Comparison of ENCODE assay signal across 12 cellular contexts in the genomic region with DNA sequence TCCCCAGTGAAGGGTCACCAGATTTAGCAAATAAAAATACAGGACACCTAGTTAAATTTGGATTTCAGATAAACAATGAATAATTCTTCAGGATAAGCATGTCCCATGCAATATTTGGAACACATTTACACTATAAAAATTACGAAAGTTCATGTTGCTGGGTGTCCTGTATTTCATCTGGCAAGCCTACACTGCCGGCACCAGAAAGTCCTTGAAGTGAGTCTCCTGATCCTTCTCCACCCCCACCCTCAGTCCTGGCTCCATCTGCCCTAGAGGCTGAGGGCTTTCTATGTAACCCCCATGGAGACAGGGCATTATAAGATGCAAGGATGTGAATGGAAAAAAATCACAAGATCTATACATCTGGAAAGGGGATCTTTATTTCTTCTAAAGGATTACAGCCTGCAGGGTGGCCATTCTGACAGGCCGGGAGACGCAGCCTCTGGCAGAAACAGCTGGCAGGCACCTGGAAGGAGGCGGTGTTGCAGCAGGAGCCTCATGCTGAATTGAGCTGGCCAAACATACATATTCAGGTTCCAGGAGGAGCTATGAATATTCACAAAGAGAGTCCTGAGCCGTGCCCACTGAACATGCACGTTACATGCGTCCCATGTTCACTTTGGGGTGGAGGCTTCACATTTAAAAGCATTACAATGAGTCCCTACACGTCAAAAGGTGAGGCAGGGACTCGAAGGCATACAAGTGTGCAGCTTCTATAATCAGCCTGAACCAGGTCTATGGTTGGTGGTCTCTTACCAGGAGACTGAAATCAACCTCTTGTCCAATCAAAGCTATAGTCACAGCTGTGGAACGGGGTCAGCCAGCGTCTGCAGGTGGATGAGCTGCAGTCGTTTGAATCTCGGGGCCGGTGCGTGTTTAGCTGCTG.
A peak's percentile ranks its signal among the peaks of the same experiment; 100 is the strongest.
DNase-seq lines count a peak whose midpoint lies in the region; ATAC-seq and TF ChIP-seq lines count a peak whose summit lies in the region.
"Had no signal": no experiment of that assay in that cellular context is flagged by ENCODE, and none has a peak within 500 bp of the region (broad histone marks: within the 10 kb centered on the region; RNA-seq: fewer than 3 reads in every experiment).

No MANE protein-coding gene starts in this region.

- no peak for TF ChIP-seq POLR2A in vagina (IDR thresholded peaks at IDR 0.05)

- peaks cover 17% of the 10 kb centered on the region for H3K4me1 Mint-ChIP-seq in stimulated activated memory B cell treated with anti-CD40 and anti-IgM and Interleukin-4, amounts not matched to agents 10 μg/mL and 1 μg/mL and 100 μg/mL, for 72 hours

- H3K36me3 ChIP-seq in left ventricle myocardium inferior = no peaks in the 10 kb centered on the region
- no peaks in the 10 kb centered on the region for H3K36me3 ChIP-seq in mucosa of rectum (ENCODE audit: control insufficient read depth in 2 of 2, insufficient read depth in 2 of 2, low read length in 2 of 2)
- no peaks in the 10 kb centered on the region for H3K36me3 ChIP-seq in vagina

- H3K27ac Mint-ChIP-seq in stimulated activated memory B cell treated with anti-CD40 and anti-IgM and Interleukin-4, amounts not matched to agents 10 μg/mL and 1 μg/mL and 100 μg/mL, for 72 hours = no peak overlapping the region

- H3K9me3 Mint-ChIP-seq in stimulated activated memory B cell treated with anti-CD40 and anti-IgM and Interleukin-4, amounts not matched to agents 10 μg/mL and 1 μg/mL and 100 μg/mL, for 72 hours = peaks cover 2% of the 10 kb centered on the region

- H3K4me3 Mint-ChIP-seq in stimulated activated memory B cell treated with anti-CD40 and anti-IgM and Interleukin-4, amounts not matched to agents 10 μg/mL and 1 μg/mL and 100 μg/mL, for 72 hours = no peak overlapping the region

- H3K4me3 ChIP-seq in left ventricle myocardium inferior (no peak overlapping the region), mucosa of rectum (ENCODE audit: low read length in 2 of 2) (no peak overlapping the region), vagina (no peak overlapping the region)
- H3K4me3 ChIP-seq: PC-9 had no signal

- H3K27ac ChIP-seq in left ventricle myocardium inferior (replicated peaks) = peak overlapping the region; percentile 59
- H3K27ac ChIP-seq in mucosa of rectum (ENCODE audit: low read depth in 2 of 2, low read length in 2 of 2) = peak overlapping the region; percentile 49 to 59
- H3K27ac ChIP-seq in vagina = peak overlapping the region; percentile 66
- H3K27ac ChIP-seq: PC-9 had no signal

- no peak overlapping the region for H3K9ac ChIP-seq in mucosa of rectum (ENCODE audit: low read depth in 1 of 2, low read length in 2 of 2)

- H3K9me3 ChIP-seq in left ventricle myocardium inferior (replicated peaks) (no peaks in the 10 kb centered on the region), mucosa of rectum (ENCODE audit: control insufficient read depth in 2 of 2, low read length in 2 of 2) (no peaks in the 10 kb centered on the region), vagina (no peaks in the 10 kb centered on the region)

- no peaks in the 10 kb centered on the region for H3K36me3 Mint-ChIP-seq in stimulated activated memory B cell treated with anti-CD40 and anti-IgM and Interleukin-4, amounts not matched to agents 10 μg/mL and 1 μg/mL and 100 μg/mL, for 72 hours

- H3K27me3 ChIP-seq in left ventricle myocardium inferior (ENCODE audit: low read depth) = no peaks in the 10 kb centered on the region
- no peaks in the 10 kb centered on the region for H3K27me3 ChIP-seq in mucosa of rectum (ENCODE audit: control insufficient read depth in 2 of 2, insufficient read depth in 2 of 2, low read length in 2 of 2)
- no peaks in the 10 kb centered on the region for H3K27me3 ChIP-seq in vagina

- ATAC-seq in left cardiac atrium (no peak), HG03432 (IDR thresholded peaks at IDR 0.05; ENCODE audit: unreplicated experiment) (no peak), omental fat pad (ENCODE audit: low FRiP score) (no peak)
- no peak for ATAC-seq in stimulated activated memory B cell treated with anti-CD40 and anti-IgM and Interleukin-4, amounts not matched to agents 10 μg/mL and 1 μg/mL and 100 μg/mL, for 72 hours

- H3K4me1 ChIP-seq in left ventricle myocardium inferior = peaks cover 95% of the 10 kb centered on the region
- peaks cover 9 to 14% of the 10 kb centered on the region in 2 donors for H3K4me1 ChIP-seq in mucosa of rectum (ENCODE audit: control insufficient read depth in 2 of 2, insufficient read depth in 2 of 2, low read length in 2 of 2)
- H3K4me1 ChIP-seq in vagina = peaks cover 92% of the 10 kb centered on the region

- intact Hi-C loops in left ventricle myocardium inferior (cut with micrococcal nuclease) (no loop called here), left cardiac atrium (cut with DNase I) (loop anchor here in 1 of 2 donors (5.0 kb wide), 2 partner anchors 61 to 181 kb away; a partner anchor contains a TSS), vagina (cut with DNase I) (loop anchor here (10.0 kb wide), 1 partner anchor 64 kb away; no protein-coding TSS in a partner anchor)

- DNase-seq in left ventricle myocardium inferior (no peak), left cardiac atrium (no peak), SHP77 (lab: John Stamatoyannopoulos, UW) (peak; percentile 41 to 74), vagina (ENCODE audit: extremely low spot score in 2 of 2) (no peak), omental fat pad (ENCODE audit: low spot score) (no peak)
- DNase-seq: activated gamma-delta T cell treated with Interleukin-2 at 50 U/mL for 16 hours; EL; PC-9; stimulated activated CD4-positive, alpha-beta T cell treated with anti-CD3 and anti-CD28 coated beads, Interleukin-15, amount 100 ng/mL, for 24 hours had no signal

- peaks cover 81% of the 10 kb centered on the region for H3K27me3 Mint-ChIP-seq in stimulated activated memory B cell treated with anti-CD40 and anti-IgM and Interleukin-4, amounts not matched to agents 10 μg/mL and 1 μg/mL and 100 μg/mL, for 72 hours

- TF ChIP-seq CTCF in left ventricle myocardium inferior (IDR thresholded peaks at IDR 0.05; ENCODE audit: borderline replicate concordance) (no peak), vagina (IDR thresholded peaks at IDR 0.05) (no peak), omental fat pad (IDR thresholded peaks at IDR 0.05) (no peak)

Comparison
In these comparisons a context has a peak if more than half of its experiments do, and no peak if none do; other contexts are left out.
1. DNase-seq: peak in SHP77 (2 of 2); none in left ventricle myocardium inferior (single experiment), left cardiac atrium (single experiment), vagina (0 of 2) and omental fat pad (single experiment).
2. Peak in every context shown above with its lines, with median percentiles within 50 percentile points of each other: H3K27ac ChIP-seq.